In the genomic region with DNA sequence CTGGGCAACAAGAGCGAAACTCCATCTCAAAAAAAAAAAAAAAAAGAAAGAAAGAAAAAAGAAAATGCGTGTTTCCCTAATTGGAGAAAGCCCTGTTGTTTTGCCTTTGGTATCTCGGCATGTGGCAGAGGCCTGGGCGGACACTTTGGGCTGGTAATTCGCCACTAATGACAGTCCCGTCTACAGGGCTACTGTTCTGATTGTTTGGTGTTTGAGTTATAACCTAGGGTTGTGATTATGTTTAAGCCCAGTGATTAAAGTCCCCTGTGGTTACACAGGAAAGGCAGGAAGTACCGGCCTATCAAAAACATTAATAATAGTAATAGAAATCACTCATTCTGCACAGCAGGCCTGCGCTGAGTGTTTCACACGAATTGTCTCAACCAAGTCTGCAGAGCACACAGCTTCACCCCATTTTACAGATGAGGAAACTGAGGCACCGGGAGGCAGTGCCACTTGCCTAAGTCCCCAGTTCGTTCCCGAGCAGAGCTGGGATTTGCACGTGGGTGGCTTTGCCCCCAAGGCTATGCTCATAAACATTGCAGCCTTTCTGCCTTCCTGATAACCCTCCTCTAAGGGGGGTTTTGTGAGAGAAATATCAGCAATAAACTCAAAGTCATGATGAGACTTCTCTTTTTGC, we compare ENCODE assay signal across 12 cellular contexts. TPM values are rescaled to one million over a fixed set of nuclear protein-coding genes. Genes with fewer than 3 reads are reported as not detected.
DNase-seq lines count a peak whose midpoint lies in the region; ATAC-seq and TF ChIP-seq lines count a peak whose summit lies in the region.
"Had no signal": no experiment of that assay in that cellular context is flagged by ENCODE, and none has a peak within 500 bp of the region (broad histone marks: within the 10 kb centered on the region; RNA-seq: fewer than 3 reads in every experiment).

No MANE protein-coding gene starts in this region.

- peaks cover 22% of the 10 kb centered on the region for H3K4me1 ChIP-seq in right cardiac atrium (ENCODE audit: control insufficient read depth, insufficient read depth, low read length)
- peaks cover 18% of the 10 kb centered on the region for H3K4me1 ChIP-seq in CD4-positive, alpha-beta memory T cell (ENCODE audit: insufficient read depth, low read length)

- peaks cover 62% of the 10 kb centered on the region for H3K4me1 Mint-ChIP-seq in WTC11
- H3K4me1 Mint-ChIP-seq in stimulated activated naive B cell treated with anti-CD40 and anti-IgM and Interleukin-4, amounts not matched to agents 10 μg/mL and 1 μg/mL and 100 μg/mL, for 72 hours: peaks cover 65 to 86% of the 10 kb centered on the region in 2 donors
- H3K4me1 Mint-ChIP-seq in activated CD4-positive, alpha-beta memory T cell treated with anti-CD3 and anti-CD28 coated beads for 36 hours (ENCODE audit: low read depth): peaks cover 13% of the 10 kb centered on the region
- peaks cover 7 to 40% (median 23%) of the 10 kb centered on the region in 4 donors for H3K4me1 Mint-ChIP-seq in CD4-positive, alpha-beta memory T cell

- no peaks in the 10 kb centered on the region for H3K9me3 Mint-ChIP-seq in WTC11
- H3K9me3 Mint-ChIP-seq in stimulated activated naive B cell treated with anti-CD40 and anti-IgM and Interleukin-4, amounts not matched to agents 10 μg/mL and 1 μg/mL and 100 μg/mL, for 72 hours: no peaks in the 10 kb centered on the region
- no peaks in the 10 kb centered on the region for H3K9me3 Mint-ChIP-seq in activated CD4-positive, alpha-beta memory T cell treated with anti-CD3 and anti-CD28 coated beads for 36 hours
- H3K9me3 Mint-ChIP-seq in CD4-positive, alpha-beta memory T cell: no peaks in the 10 kb centered on the region

- no peaks in the 10 kb centered on the region for H3K36me3 Mint-ChIP-seq in WTC11
- peaks cover 9 to 10% of the 10 kb centered on the region in 2 donors for H3K36me3 Mint-ChIP-seq in stimulated activated naive B cell treated with anti-CD40 and anti-IgM and Interleukin-4, amounts not matched to agents 10 μg/mL and 1 μg/mL and 100 μg/mL, for 72 hours
- H3K36me3 Mint-ChIP-seq in activated CD4-positive, alpha-beta memory T cell treated with anti-CD3 and anti-CD28 coated beads for 36 hours: peaks cover 2% of the 10 kb centered on the region
- H3K36me3 Mint-ChIP-seq in CD4-positive, alpha-beta memory T cell: peaks cover 0 to 3% of the 10 kb centered on the region in 2 donors
- H3K36me3 Mint-ChIP-seq: activated naive CD8-positive, alpha-beta T cell had no signal

- TF ChIP-seq CTCF in WTC11 (IDR thresholded peaks at IDR 0.05): no peak

- H3K36me3 ChIP-seq in KOPT-K1 (ENCODE audit: insufficient read depth, low read length): peaks cover 5% of the 10 kb centered on the region; the same call in 1 of the 2 replicates
- no peaks in the 10 kb centered on the region for H3K36me3 ChIP-seq in CD4-positive, alpha-beta memory T cell (ENCODE audit: insufficient read depth, low read length)
- H3K36me3 ChIP-seq: upper lobe of left lung had no signal

- 54% methylated on average over 13 of the region's 13 CpGs for WGBS in right cardiac atrium

- H3K27ac ChIP-seq in KOPT-K1 (ENCODE audit: low read depth, low read length, poor library complexity, severe bottlenecking): peak overlapping the region; percentile 46
- peak overlapping the region; percentile 33 for H3K27ac ChIP-seq in right cardiac atrium (ENCODE audit: low read length)
- H3K27ac ChIP-seq in CD4-positive, alpha-beta memory T cell (ENCODE audit: low read depth, low read length): no peak overlapping the region

- ATAC-seq in WTC11 (no peak), right cardiac atrium (no peak)
- ATAC-seq in stimulated activated naive B cell treated with anti-CD40 and anti-IgM and Interleukin-4, amounts not matched to agents 10 μg/mL and 1 μg/mL and 100 μg/mL, for 72 hours (replicated peaks): peak in 1 of 2 donors; percentile 12

- CTCF ChIA-PET in WTC11 (lab: Charles Lee): no interaction called here
- CTCF ChIA-PET in activated CD4-positive, alpha-beta memory T cell treated with anti-CD3 and anti-CD28 coated beads for 36 hours (lab: Charles Lee): no interaction called here
- CTCF ChIA-PET in CD4-positive, alpha-beta memory T cell (lab: Charles Lee; ENCODE audit: partially characterized antibody): no interaction called here

- H3K27me3 ChIP-seq in right cardiac atrium (ENCODE audit: control insufficient read depth, insufficient read depth): no peaks in the 10 kb centered on the region
- no peaks in the 10 kb centered on the region for H3K27me3 ChIP-seq in CD4-positive, alpha-beta memory T cell (ENCODE audit: insufficient read depth, low read length)
- H3K27me3 ChIP-seq: upper lobe of left lung had no signal

- H3K4me3 ChIP-seq in right cardiac atrium (ENCODE audit: low read length): no peak overlapping the region
- no peak overlapping the region for H3K4me3 ChIP-seq in CD4-positive, alpha-beta memory T cell (ENCODE audit: low read length in 2 of 2)
- H3K4me3 ChIP-seq: upper lobe of left lung had no signal

- POLR2A ChIA-PET in WTC11 (lab: Charles Lee): no interaction called here
- POLR2A ChIA-PET in activated CD4-positive, alpha-beta memory T cell treated with anti-CD3 and anti-CD28 coated beads for 36 hours (lab: Charles Lee): no interaction called here
- POLR2A ChIA-PET in CD4-positive, alpha-beta memory T cell (lab: Charles Lee; ENCODE audit: partially characterized antibody): no interaction called here

- no peak overlapping the region for H3K4me3 Mint-ChIP-seq in WTC11
- peak overlapping the region in 1 of 2 donors; percentile 25 for H3K4me3 Mint-ChIP-seq in stimulated activated naive B cell treated with anti-CD40 and anti-IgM and Interleukin-4, amounts not matched to agents 10 μg/mL and 1 μg/mL and 100 μg/mL, for 72 hours
- no peak overlapping the region for H3K4me3 Mint-ChIP-seq in activated CD4-positive, alpha-beta memory T cell treated with anti-CD3 and anti-CD28 coated beads for 36 hours
- H3K4me3 Mint-ChIP-seq in CD4-positive, alpha-beta memory T cell: no peak overlapping the region
- H3K4me3 Mint-ChIP-seq: activated naive CD8-positive, alpha-beta T cell had no signal

- no peaks in the 10 kb centered on the region for H3K9me3 ChIP-seq in KOPT-K1 (ENCODE audit: insufficient read depth, low read length, poor library complexity, severe bottlenecking)
- no peaks in the 10 kb centered on the region for H3K9me3 ChIP-seq in right cardiac atrium (ENCODE audit: control insufficient read depth, low read length)
- H3K9me3 ChIP-seq in CD4-positive, alpha-beta memory T cell (ENCODE audit: control insufficient read depth in 1 of 2, low read length in 2 of 2): no peaks in the 10 kb centered on the region
- H3K9me3 ChIP-seq: upper lobe of left lung had no signal

- no peaks in the 10 kb centered on the region for H3K27me3 Mint-ChIP-seq in WTC11 (ENCODE audit: low read depth)
- no peaks in the 10 kb centered on the region for H3K27me3 Mint-ChIP-seq in stimulated activated naive B cell treated with anti-CD40 and anti-IgM and Interleukin-4, amounts not matched to agents 10 μg/mL and 1 μg/mL and 100 μg/mL, for 72 hours
- H3K27me3 Mint-ChIP-seq in activated CD4-positive, alpha-beta memory T cell treated with anti-CD3 and anti-CD28 coated beads for 36 hours: no peaks in the 10 kb centered on the region
- no peaks in the 10 kb centered on the region for H3K27me3 Mint-ChIP-seq in CD4-positive, alpha-beta memory T cell
- H3K27me3 Mint-ChIP-seq: activated naive CD8-positive, alpha-beta T cell had no signal

- H3K27ac Mint-ChIP-seq in WTC11: peak overlapping the region; percentile 50
- peak overlapping the region; percentile 51 for H3K27ac Mint-ChIP-seq in stimulated activated naive B cell treated with anti-CD40 and anti-IgM and Interleukin-4, amounts not matched to agents 10 μg/mL and 1 μg/mL and 100 μg/mL, for 72 hours
- H3K27ac Mint-ChIP-seq in activated CD4-positive, alpha-beta memory T cell treated with anti-CD3 and anti-CD28 coated beads for 36 hours: no peak overlapping the region
- H3K27ac Mint-ChIP-seq in CD4-positive, alpha-beta memory T cell: peak overlapping the region in 1 of 7 donors; percentile 62
- H3K27ac Mint-ChIP-seq: activated naive CD8-positive, alpha-beta T cell had no signal

- DNase-seq in WTC11 (ENCODE audit: low spot score) (no peak), right cardiac atrium (peak in 2 of 3 donors; percentile 14 to 33), NCI-H510A treated with DMSO at 0.1 percent for 48 hours (lab: John Stamatoyannopoulos, UW) (no peak), amniotic stem cell (lab: John Stamatoyannopoulos, UW) (no peak)
- DNase-seq in stimulated activated naive B cell treated with anti-CD40 and anti-IgM and Interleukin-4, amounts not matched to agents 10 μg/mL and 1 μg/mL and 100 μg/mL, for 72 hours: no peak
- DNase-seq in activated CD4-positive, alpha-beta memory T cell treated with anti-CD3 and anti-CD28 coated beads for 36 hours: no peak
- DNase-seq in CD4-positive, alpha-beta memory T cell: no peak
- DNase-seq: GF-D8; stimulated activated CD4-positive, alpha-beta T cell treated with anti-CD3 and anti-CD28 coated beads, Interleukin-1b, Interleukin-23, amount 100 ng/mL, for 48 hours had no signal

- intact Hi-C loops in right cardiac atrium (cut with DNase I): no loop called here
- intact Hi-C loops in activated CD4-positive, alpha-beta memory T cell treated with anti-CD3 and anti-CD28 coated beads for 36 hours (cut with micrococcal nuclease): no loop called here
- intact Hi-C loops in CD4-positive, alpha-beta memory T cell (cut with micrococcal nuclease): no loop called here

TF ChIP-seq in WTC11, 78 proteins besides CTCF, POLR2A, EP300 and RAD21:
- no peak for TF ChIP-seq ELF4 (CRISPR knock-in tag; IDR thresholded peaks at IDR 0.05; ENCODE audit: low read depth)
- no peak for TF ChIP-seq CREM (CRISPR knock-in tag; IDR thresholded peaks at IDR 0.05)

RNA-seq across cellular contexts. Expression of a gene that starts 39.1 kb away (rescaled TPM):
- 32.8 to 41.0 TPM (median 33.1 TPM) in 3 replicates for total RNA-seq in WTC11 (2021)
- 100 to 1,000 TPM in 1 of 4 donors, 10 to 100 TPM in 3; 74.3 to 106 (median 88.5) TPM for total RNA-seq in right cardiac atrium
- 31.6 TPM for polyA plus RNA-seq in right cardiac atrium
- 10 to 100 TPM; 50.4 to 52.0 TPM for total RNA-seq in activated CD4-positive, alpha-beta memory T cell treated with anti-CD3 and anti-CD28 coated beads for 36 hours
- total RNA-seq in CD4-positive, alpha-beta memory T cell: 10 to 100 TPM; 16.1 to 19.6 TPM
- polyA plus RNA-seq in CD4-positive, alpha-beta memory T cell: 1 to 10 TPM in 1 of 2 donors, under 1 TPM in 1; 0.73 to 7.2 TPM

RNA-seq across cellular contexts. Expression of a gene that starts 43.6 kb away (rescaled TPM):
- total RNA-seq in WTC11 (2021) (16.8 to 20.8 TPM (median 19.9 TPM) in 3 replicates), right cardiac atrium (1 to 10 TPM; 5.5 to 7.9 (median 6.5) TPM)
- 5.6 TPM for polyA plus RNA-seq in right cardiac atrium
- under 1 TPM; 0.24 to 0.36 TPM for total RNA-seq in activated CD4-positive, alpha-beta memory T cell treated with anti-CD3 and anti-CD28 coated beads for 36 hours
- 1 to 10 TPM in 1 of 2 experiments, under 1 TPM in 1; 0.94 to 1.1 TPM for total RNA-seq in CD4-positive, alpha-beta memory T cell
- under 1 TPM; 0.47 to 0.67 TPM for polyA plus RNA-seq in CD4-positive, alpha-beta memory T cell

Comparison
In these comparisons a context has a peak if more than half of its experiments do, and no peak if none do; other contexts are left out.
1. DNase-seq: peak in right cardiac atrium (2 of 3); none in WTC11 (single experiment), stimulated activated naive B cell treated with anti-CD40 and anti-IgM and Interleukin-4, amounts not matched to agents 10 μg/mL and 1 μg/mL and 100 μg/mL, for 72 hours (single experiment), NCI-H510A treated with DMSO at 0.1 percent for 48 hours (single experiment), activated CD4-positive, alpha-beta memory T cell treated with anti-CD3 and anti-CD28 coated beads for 36 hours (single experiment), CD4-positive, alpha-beta memory T cell (0 of 5) and amniotic stem cell (single experiment).